Comparison of ENCODE assay signal across 1 cellular context in the genomic region with DNA sequence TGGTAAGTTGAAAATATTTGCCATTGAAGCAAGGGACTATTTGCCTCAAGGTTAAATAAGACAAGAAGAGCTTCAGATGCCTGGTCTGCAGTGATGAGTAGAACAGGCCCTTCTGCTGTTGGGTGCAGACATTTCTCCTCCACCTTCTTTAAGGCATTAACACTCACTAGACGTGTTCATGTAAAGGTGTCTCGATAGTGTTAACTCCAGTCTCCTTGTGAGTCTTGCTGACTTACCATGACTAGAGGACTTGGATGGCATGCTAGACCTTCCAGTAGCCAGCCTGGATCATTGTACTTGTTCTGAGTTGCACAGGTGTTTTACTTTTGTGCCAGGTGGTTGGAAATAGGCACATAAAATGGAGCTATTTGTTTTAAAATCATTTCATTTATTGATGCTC.
TF ChIP-seq lines count a peak whose summit lies in the region.

No MANE protein-coding gene starts in this region.

TF ChIP-seq in K562, 482 proteins besides CTCF, POLR2A, EP300 and RAD21 (continued from another document):
- TF ChIP-seq, protein P1, sequence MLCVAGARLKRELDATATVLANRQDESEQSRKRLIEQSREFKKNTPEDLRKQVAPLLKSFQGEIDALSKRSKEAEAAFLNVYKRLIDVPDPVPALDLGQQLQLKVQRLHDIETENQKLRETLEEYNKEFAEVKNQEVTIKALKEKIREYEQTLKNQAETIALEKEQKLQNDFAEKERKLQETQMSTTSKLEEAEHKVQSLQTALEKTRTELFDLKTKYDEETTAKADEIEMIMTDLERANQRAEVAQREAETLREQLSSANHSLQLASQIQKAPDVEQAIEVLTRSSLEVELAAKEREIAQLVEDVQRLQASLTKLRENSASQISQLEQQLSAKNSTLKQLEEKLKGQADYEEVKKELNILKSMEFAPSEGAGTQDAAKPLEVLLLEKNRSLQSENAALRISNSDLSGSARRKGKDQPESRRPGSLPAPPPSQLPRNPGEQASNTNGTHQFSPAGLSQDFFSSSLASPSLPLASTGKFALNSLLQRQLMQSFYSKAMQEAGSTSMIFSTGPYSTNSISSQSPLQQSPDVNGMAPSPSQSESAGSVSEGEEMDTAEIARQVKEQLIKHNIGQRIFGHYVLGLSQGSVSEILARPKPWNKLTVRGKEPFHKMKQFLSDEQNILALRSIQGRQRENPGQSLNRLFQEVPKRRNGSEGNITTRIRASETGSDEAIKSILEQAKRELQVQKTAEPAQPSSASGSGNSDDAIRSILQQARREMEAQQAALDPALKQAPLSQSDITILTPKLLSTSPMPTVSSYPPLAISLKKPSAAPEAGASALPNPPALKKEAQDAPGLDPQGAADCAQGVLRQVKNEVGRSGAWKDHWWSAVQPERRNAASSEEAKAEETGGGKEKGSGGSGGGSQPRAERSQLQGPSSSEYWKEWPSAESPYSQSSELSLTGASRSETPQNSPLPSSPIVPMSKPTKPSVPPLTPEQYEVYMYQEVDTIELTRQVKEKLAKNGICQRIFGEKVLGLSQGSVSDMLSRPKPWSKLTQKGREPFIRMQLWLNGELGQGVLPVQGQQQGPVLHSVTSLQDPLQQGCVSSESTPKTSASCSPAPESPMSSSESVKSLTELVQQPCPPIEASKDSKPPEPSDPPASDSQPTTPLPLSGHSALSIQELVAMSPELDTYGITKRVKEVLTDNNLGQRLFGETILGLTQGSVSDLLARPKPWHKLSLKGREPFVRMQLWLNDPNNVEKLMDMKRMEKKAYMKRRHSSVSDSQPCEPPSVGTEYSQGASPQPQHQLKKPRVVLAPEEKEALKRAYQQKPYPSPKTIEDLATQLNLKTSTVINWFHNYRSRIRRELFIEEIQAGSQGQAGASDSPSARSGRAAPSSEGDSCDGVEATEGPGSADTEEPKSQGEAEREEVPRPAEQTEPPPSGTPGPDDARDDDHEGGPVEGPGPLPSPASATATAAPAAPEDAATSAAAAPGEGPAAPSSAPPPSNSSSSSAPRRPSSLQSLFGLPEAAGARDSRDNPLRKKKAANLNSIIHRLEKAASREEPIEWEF (CRISPR knock-in tag; IDR thresholded peaks at IDR 0.05): 0 out of 2 replicates have a peak, but pooled peaks have one; percentile 32
- TF ChIP-seq ZEB2 (IDR thresholded peaks at IDR 0.05): 0 out of 2 replicates have a peak, but pooled peaks have one; percentile 58
- TF ChIP-seq ZNF316 (IDR thresholded peaks at IDR 0.05): peak; percentile 99
- peak in 1 of 2 experiments; percentile 35; a peak in 1 of 4 replicates for TF ChIP-seq RCOR1 (IDR thresholded peaks at IDR 0.05; ENCODE audit: borderline replicate concordance in 1 of 2, low read depth in 2 of 2, low read length in 2 of 2)
- peak; percentile 41 for TF ChIP-seq CXXC5 (CRISPR knock-in tag; IDR thresholded peaks at IDR 0.05)
- peak; percentile 32; the same call in 1 of the 2 replicates for TF ChIP-seq SMARCE1 (IDR thresholded peaks at IDR 0.05)
- no peak for TF ChIP-seq ZNF384 (IDR thresholded peaks at IDR 0.05; ENCODE audit: low read depth, low read length)
- peak; percentile 12; the same call in 1 of the 2 replicates for TF ChIP-seq MEF2D (tag; conservative IDR thresholded peaks at IDR 0.05; ENCODE audit: low read depth)
- no peak for TF ChIP-seq U2AF2 (optimal IDR thresholded peaks at IDR 0.05; ENCODE audit: low read depth, low read length)
- TF ChIP-seq, protein P2, sequence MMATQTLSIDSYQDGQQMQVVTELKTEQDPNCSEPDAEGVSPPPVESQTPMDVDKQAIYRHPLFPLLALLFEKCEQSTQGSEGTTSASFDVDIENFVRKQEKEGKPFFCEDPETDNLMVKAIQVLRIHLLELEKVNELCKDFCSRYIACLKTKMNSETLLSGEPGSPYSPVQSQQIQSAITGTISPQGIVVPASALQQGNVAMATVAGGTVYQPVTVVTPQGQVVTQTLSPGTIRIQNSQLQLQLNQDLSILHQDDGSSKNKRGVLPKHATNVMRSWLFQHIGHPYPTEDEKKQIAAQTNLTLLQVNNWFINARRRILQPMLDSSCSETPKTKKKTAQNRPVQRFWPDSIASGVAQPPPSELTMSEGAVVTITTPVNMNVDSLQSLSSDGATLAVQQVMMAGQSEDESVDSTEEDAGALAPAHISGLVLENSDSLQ (IDR thresholded peaks at IDR 0.05): no peak
- TF ChIP-seq ETV5 (CRISPR knock-in tag; IDR thresholded peaks at IDR 0.05; ENCODE audit: low read depth): 0 out of 2 replicates have a peak, but pooled peaks have one; percentile 36
- no peak for TF ChIP-seq ATF1 (CRISPR knock-in tag; IDR thresholded peaks at IDR 0.05)
- 0 out of 2 replicates have a peak, but pooled peaks have one; percentile 15 for TF ChIP-seq ATF1 (tag; IDR thresholded peaks at IDR 0.05)
- TF ChIP-seq C11orf30 (IDR thresholded peaks at IDR 0.05; ENCODE audit: low read depth): peak; percentile 99
- TF ChIP-seq ARNT (IDR thresholded peaks at IDR 0.05): 0 out of 4 replicates have a peak, but pooled peaks of 1 of the 2 experiments have one; percentile 21
- peak; percentile 82 for TF ChIP-seq DPF2 (IDR thresholded peaks at IDR 0.05)
- peak; percentile 53; the same call in 1 of the 2 replicates for TF ChIP-seq ARID1B (IDR thresholded peaks at IDR 0.05)
- TF ChIP-seq ATF7 (IDR thresholded peaks at IDR 0.05): 0 out of 2 replicates have a peak, but pooled peaks have one; percentile 12
- TF ChIP-seq SOX6 (IDR thresholded peaks at IDR 0.05): 0 out of 2 replicates have a peak, but pooled peaks have one; percentile 24
- TF ChIP-seq, protein P3, sequence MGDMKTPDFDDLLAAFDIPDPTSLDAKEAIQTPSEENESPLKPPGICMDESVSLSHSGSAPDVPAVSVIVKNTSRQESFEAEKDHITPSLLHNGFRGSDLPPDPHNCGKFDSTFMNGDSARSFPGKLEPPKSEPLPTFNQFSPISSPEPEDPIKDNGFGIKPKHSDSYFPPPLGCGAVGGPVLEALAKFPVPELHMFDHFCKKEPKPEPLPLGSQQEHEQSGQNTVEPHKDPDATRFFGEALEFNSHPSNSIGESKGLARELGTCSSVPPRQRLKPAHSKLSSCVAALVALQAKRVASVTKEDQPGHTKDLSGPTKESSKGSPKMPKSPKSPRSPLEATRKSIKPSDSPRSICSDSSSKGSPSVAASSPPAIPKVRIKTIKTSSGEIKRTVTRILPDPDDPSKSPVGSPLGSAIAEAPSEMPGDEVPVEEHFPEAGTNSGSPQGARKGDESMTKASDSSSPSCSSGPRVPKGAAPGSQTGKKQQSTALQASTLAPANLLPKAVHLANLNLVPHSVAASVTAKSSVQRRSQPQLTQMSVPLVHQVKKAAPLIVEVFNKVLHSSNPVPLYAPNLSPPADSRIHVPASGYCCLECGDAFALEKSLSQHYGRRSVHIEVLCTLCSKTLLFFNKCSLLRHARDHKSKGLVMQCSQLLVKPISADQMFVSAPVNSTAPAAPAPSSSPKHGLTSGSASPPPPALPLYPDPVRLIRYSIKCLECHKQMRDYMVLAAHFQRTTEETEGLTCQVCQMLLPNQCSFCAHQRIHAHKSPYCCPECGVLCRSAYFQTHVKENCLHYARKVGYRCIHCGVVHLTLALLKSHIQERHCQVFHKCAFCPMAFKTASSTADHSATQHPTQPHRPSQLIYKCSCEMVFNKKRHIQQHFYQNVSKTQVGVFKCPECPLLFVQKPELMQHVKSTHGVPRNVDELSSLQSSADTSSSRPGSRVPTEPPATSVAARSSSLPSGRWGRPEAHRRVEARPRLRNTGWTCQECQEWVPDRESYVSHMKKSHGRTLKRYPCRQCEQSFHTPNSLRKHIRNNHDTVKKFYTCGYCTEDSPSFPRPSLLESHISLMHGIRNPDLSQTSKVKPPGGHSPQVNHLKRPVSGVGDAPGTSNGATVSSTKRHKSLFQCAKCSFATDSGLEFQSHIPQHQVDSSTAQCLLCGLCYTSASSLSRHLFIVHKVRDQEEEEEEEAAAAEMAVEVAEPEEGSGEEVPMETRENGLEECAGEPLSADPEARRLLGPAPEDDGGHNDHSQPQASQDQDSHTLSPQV (IDR thresholded peaks at IDR 0.05): peak; percentile 95
- peak; percentile 8 to 45; a peak in 1 of 4 replicates for TF ChIP-seq TRIM24 (IDR thresholded peaks at IDR 0.05)
- peak; percentile 95 for TF ChIP-seq MAFG (tag; conservative IDR thresholded peaks at IDR 0.05)
- TF ChIP-seq JUN (IDR thresholded peaks at IDR 0.05; ENCODE audit: borderline replicate concordance, low read depth, low read length): 0 out of 2 replicates have a peak, but pooled peaks have one; percentile 17
- no peak for TF ChIP-seq JUN (CRISPR knock-in tag; IDR thresholded peaks at IDR 0.05; ENCODE audit: borderline replicate concordance)
- peak; percentile 44; the same call in 1 of the 2 replicates for TF ChIP-seq CTBP1 (IDR thresholded peaks at IDR 0.05; ENCODE audit: borderline replicate concordance)
- TF ChIP-seq, protein P4, sequence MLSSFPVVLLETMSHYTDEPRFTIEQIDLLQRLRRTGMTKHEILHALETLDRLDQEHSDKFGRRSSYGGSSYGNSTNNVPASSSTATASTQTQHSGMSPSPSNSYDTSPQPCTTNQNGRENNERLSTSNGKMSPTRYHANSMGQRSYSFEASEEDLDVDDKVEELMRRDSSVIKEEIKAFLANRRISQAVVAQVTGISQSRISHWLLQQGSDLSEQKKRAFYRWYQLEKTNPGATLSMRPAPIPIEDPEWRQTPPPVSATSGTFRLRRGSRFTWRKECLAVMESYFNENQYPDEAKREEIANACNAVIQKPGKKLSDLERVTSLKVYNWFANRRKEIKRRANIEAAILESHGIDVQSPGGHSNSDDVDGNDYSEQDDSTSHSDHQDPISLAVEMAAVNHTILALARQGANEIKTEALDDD (IDR thresholded peaks at IDR 0.05): peak; percentile 94
- TF ChIP-seq NR2C1 (IDR thresholded peaks at IDR 0.05): no peak
- TF ChIP-seq NR2C1 (tag; IDR thresholded peaks at IDR 0.05): 0 out of 2 replicates have a peak, but pooled peaks have one; percentile 28
- TF ChIP-seq LEF1 (IDR thresholded peaks at IDR 0.05): no peak; the same call in 1 of the 2 replicates
- TF ChIP-seq HDAC2 (IDR thresholded peaks at IDR 0.05): 0 out of 2 replicates have a peak, but pooled peaks have one; percentile 50
- TF ChIP-seq, protein P5, sequence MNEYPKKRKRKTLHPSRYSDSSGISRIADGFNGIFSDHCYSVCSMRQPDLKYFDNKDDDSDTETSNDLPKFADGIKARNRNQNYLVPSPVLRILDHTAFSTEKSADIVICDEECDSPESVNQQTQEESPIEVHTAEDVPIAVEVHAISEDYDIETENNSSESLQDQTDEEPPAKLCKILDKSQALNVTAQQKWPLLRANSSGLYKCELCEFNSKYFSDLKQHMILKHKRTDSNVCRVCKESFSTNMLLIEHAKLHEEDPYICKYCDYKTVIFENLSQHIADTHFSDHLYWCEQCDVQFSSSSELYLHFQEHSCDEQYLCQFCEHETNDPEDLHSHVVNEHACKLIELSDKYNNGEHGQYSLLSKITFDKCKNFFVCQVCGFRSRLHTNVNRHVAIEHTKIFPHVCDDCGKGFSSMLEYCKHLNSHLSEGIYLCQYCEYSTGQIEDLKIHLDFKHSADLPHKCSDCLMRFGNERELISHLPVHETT (CRISPR knock-in tag; conservative IDR thresholded peaks at IDR 0.05 in 1 of 2, IDR thresholded peaks at IDR 0.05 in 1 of 2): peak in 1 of 2 experiments; percentile 40; a peak in 1 of 4 replicates
- TF ChIP-seq ESRRA (IDR thresholded peaks at IDR 0.05; ENCODE audit: borderline replicate concordance, low read depth): peak; percentile 41; the same call in 1 of the 2 replicates
- TF ChIP-seq, protein P6, sequence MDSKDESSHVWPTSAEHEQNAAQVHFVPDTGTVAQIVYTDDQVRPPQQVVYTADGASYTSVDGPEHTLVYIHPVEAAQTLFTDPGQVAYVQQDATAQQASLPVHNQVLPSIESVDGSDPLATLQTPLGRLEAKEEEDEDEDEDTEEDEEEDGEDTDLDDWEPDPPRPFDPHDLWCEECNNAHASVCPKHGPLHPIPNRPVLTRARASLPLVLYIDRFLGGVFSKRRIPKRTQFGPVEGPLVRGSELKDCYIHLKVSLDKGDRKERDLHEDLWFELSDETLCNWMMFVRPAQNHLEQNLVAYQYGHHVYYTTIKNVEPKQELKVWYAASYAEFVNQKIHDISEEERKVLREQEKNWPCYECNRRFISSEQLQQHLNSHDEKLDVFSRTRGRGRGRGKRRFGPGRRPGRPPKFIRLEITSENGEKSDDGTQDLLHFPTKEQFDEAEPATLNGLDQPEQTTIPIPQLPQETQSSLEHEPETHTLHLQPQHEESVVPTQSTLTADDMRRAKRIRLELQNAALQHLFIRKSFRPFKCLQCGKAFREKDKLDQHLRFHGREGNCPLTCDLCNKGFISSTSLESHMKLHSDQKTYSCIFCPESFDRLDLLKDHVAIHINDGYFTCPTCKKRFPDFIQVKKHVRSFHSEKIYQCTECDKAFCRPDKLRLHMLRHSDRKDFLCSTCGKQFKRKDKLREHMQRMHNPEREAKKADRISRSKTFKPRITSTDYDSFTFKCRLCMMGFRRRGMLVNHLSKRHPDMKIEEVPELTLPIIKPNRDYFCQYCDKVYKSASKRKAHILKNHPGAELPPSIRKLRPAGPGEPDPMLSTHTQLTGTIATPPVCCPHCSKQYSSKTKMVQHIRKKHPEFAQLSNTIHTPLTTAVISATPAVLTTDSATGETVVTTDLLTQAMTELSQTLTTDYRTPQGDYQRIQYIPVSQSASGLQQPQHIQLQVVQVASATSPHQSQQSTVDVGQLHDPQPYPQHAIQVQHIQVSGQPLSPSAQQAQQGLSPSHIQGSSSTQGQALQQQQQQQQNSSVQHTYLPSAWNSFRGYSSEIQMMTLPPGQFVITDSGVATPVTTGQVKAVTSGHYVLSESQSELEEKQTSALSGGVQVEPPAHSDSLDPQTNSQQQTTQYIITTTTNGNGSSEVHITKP (IDR thresholded peaks at IDR 0.05; ENCODE audit: partially characterized antibody): peak; percentile 70
- TF ChIP-seq DMBX1 (CRISPR knock-in tag; IDR thresholded peaks at IDR 0.05; ENCODE audit: borderline replicate concordance): 0 out of 2 replicates have a peak, but pooled peaks have one; percentile 23
- TF ChIP-seq SNIP1 (IDR thresholded peaks at IDR 0.05; ENCODE audit: low read depth): 0 out of 2 replicates have a peak, but pooled peaks have one; percentile 6
- peak; percentile 92 for TF ChIP-seq L3MBTL2 (IDR thresholded peaks at IDR 0.05)
- TF ChIP-seq ASH1L (IDR thresholded peaks at IDR 0.05; ENCODE audit: borderline replicate concordance, low read depth, partially characterized antibody): no peak
- TF ChIP-seq EP400 (IDR thresholded peaks at IDR 0.05): peak; percentile 40
- peak; percentile 74; the same call in 1 of the 2 replicates for TF ChIP-seq ZNF644 (tag; IDR thresholded peaks at IDR 0.05; ENCODE audit: low read depth)
- peak; percentile 62; the same call in 1 of the 2 replicates for TF ChIP-seq JUND (IDR thresholded peaks at IDR 0.05; ENCODE audit: borderline replicate concordance, low read depth, low read length)
- peak; percentile 85; the same call in 2 of the 3 replicates for TF ChIP-seq JUND (tag; IDR thresholded peaks at IDR 0.05; ENCODE audit: borderline replicate concordance, low read depth, low read length)
- 0 out of 2 replicates have a peak, but pooled peaks have one; percentile 57 for TF ChIP-seq MTA3 (IDR thresholded peaks at IDR 0.05; ENCODE audit: borderline replicate concordance)
- no peak for TF ChIP-seq ZBTB1 (CRISPR knock-in tag; IDR thresholded peaks at IDR 0.05; ENCODE audit: borderline replicate concordance, low read depth)
- TF ChIP-seq SMARCA4 (IDR thresholded peaks at IDR 0.05): peak; percentile 73
